Comparison of ENCODE assay signal across 37 cellular contexts in the genomic region with DNA sequence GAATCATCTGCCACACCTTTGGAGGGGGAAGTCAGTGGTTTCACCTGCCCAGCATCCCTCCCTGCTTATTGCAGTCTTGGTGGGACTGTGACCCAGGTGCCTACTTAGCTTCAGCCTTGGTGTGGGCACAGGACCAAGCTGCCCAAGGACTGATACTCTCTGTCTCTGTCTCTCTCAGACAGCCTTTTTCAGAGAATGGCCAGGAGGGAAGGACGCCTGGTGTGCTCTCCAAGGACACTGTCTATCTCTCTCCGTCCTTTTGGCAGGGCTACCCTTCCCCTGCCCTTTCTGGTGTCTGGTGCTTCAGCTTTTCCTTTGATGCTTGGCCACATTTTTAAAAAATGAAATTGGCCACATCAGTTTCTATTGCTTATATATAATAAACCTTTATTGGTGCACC. TPM values are rescaled to one million over a fixed set of nuclear protein-coding genes. Genes with fewer than 3 reads are reported as not detected.
"Had no signal": no experiment of that assay in that cellular context is flagged by ENCODE, and none has a peak within 500 bp of the region (broad histone marks: within the 10 kb centered on the region; RNA-seq: fewer than 3 reads in every experiment).

No MANE protein-coding gene starts in this region.

- ATAC-seq: activated CD4-positive, CD25-positive, alpha-beta regulatory T cell treated with anti-CD3 and anti-CD28 coated beads, Interleukin-2, amount 50 U/mL, for 24 hours; gastroesophageal sphincter; left lobe of liver; mucosa of descending colon; natural killer cell treated with Interleukin-12 subunit alpha and Interleukin-12 subunit beta and Interleukin-15 and Interleukin-18, amount 100 ng/mL, for 72 hours; right lobe of liver; stimulated activated naive B cell treated with anti-CD40 and anti-IgM and Interleukin-4, amounts not matched to agents 10 μg/mL and 1 μg/mL and 100 μg/mL, for 72 hours had no signal

- DNase-seq: activated CD4-positive, alpha-beta T cell treated with anti-CD3 and anti-CD28 coated beads for 48 hours; activated CD4-positive, alpha-beta T cell treated with anti-CD3 and anti-CD28 coated beads, Interleukin-2, amount 50 U/mL, for 48 hours; activated CD8-positive, alpha-beta memory T cell treated with anti-CD3 and anti-CD28 coated beads for 24 hours; activated CD8-positive, alpha-beta memory T cell treated with anti-CD3 and anti-CD28 coated beads, Interleukin-2, amount 50 U/mL, for 4 hours; activated gamma-delta T cell treated with Interleukin-2 at 50 U/mL for 16 hours; activated naive CD4-positive, alpha-beta T cell treated with anti-CD3 and anti-CD28 coated beads, Interleukin-2, amount 50 U/mL, for 16 hours; activated T-cell treated with anti-CD3 and anti-CD28 coated beads, Interleukin-2, amount 50 U/mL, for 24 hours; cerebellar nuclear complex; colonic mucosa; effector CD8-positive, alpha-beta T cell; mesendoderm; mucosa of descending colon; right lobe of liver; stimulated activated CD4-positive, alpha-beta T cell treated with anti-CD3 and anti-CD28 coated beads, Interleukin-1b, Interleukin-23, amount 100 ng/mL, for 48 hours; stimulated activated CD4-positive, alpha-beta T cell treated with anti-CD3 and anti-CD28 coated beads, Interleukin-4, amount 100 ng/mL, for 4 hours; stimulated activated CD8-positive, alpha-beta memory T cell treated with anti-CD3 and anti-CD28 coated beads, Interleukin-4, amount 100 ng/mL, for 48 hours; stimulated activated naive B cell treated with anti-CD40 and anti-IgM and Interleukin-4, amounts not matched to agents 10 μg/mL and 1 μg/mL and 100 μg/mL, for 72 hours; stomach; SW 1271; T-helper 9 cell; thyroid gland; upper lobe of left lung; WERI-Rb-1 had no signal

- H3K27ac ChIP-seq: breast epithelium, colonic mucosa, gastroesophageal sphincter, right lobe of liver, stomach, thyroid gland, upper lobe of left lung, vagina, WERI-Rb-1 had no signal

- H3K4me3 ChIP-seq: breast epithelium, colonic mucosa, gastroesophageal sphincter, lung, mucosa of descending colon, right lobe of liver, smooth muscle cell, stomach, thyroid gland, upper lobe of left lung, vagina had no signal

- H3K36me3 Mint-ChIP-seq: natural killer cell treated with Interleukin-12 subunit alpha and Interleukin-12 subunit beta and Interleukin-15 and Interleukin-18, amount 100 ng/mL, for 72 hours; stimulated activated naive B cell treated with anti-CD40 and anti-IgM and Interleukin-4, amounts not matched to agents 10 μg/mL and 1 μg/mL and 100 μg/mL, for 72 hours had no signal

- H3K27me3 ChIP-seq: breast epithelium, colonic mucosa, right lobe of liver, thyroid gland, upper lobe of left lung, vagina had no signal

- H3K27me3 Mint-ChIP-seq: activated T-cell treated with anti-CD3 and anti-CD28 coated beads, Interleukin-2, amount 50 U/mL, for 24 hours; natural killer cell treated with Interleukin-12 subunit alpha and Interleukin-12 subunit beta and Interleukin-15 and Interleukin-18, amount 100 ng/mL, for 72 hours; stimulated activated naive B cell treated with anti-CD40 and anti-IgM and Interleukin-4, amounts not matched to agents 10 μg/mL and 1 μg/mL and 100 μg/mL, for 72 hours had no signal

- H3K27ac Mint-ChIP-seq: activated T-cell treated with anti-CD3 and anti-CD28 coated beads, Interleukin-2, amount 50 U/mL, for 24 hours; natural killer cell treated with Interleukin-12 subunit alpha and Interleukin-12 subunit beta and Interleukin-15 and Interleukin-18, amount 100 ng/mL, for 72 hours; stimulated activated naive B cell treated with anti-CD40 and anti-IgM and Interleukin-4, amounts not matched to agents 10 μg/mL and 1 μg/mL and 100 μg/mL, for 72 hours; T-helper 1 cell treated with Interleukin-12 subunit alpha and Interleukin-12 subunit beta and Interleukin-4 antibody, amounts not matched to agents 30 μg/mL and 1 μg/mL, for 36 hours had no signal

- H3K4me2 ChIP-seq: smooth muscle cell had no signal

- H3K36me3 ChIP-seq: breast epithelium, colonic mucosa, gastroesophageal sphincter, right lobe of liver, stomach, thyroid gland, upper lobe of left lung, vagina, WERI-Rb-1 had no signal

- H3K9me3 Mint-ChIP-seq: activated T-cell treated with anti-CD3 and anti-CD28 coated beads, Interleukin-2, amount 50 U/mL, for 24 hours; natural killer cell treated with Interleukin-12 subunit alpha and Interleukin-12 subunit beta and Interleukin-15 and Interleukin-18, amount 100 ng/mL, for 72 hours; stimulated activated naive B cell treated with anti-CD40 and anti-IgM and Interleukin-4, amounts not matched to agents 10 μg/mL and 1 μg/mL and 100 μg/mL, for 72 hours; T-helper 1 cell treated with Interleukin-12 subunit alpha and Interleukin-12 subunit beta and Interleukin-4 antibody, amounts not matched to agents 30 μg/mL and 1 μg/mL, for 36 hours had no signal

- H3K4me1 ChIP-seq: breast epithelium, colonic mucosa, gastroesophageal sphincter, right lobe of liver, stomach, upper lobe of left lung, vagina had no signal

- H3K9me3 ChIP-seq: breast epithelium, colonic mucosa, gastroesophageal sphincter, mucosa of descending colon, right lobe of liver, stomach, thyroid gland, upper lobe of left lung, vagina had no signal

- H3K4me3 Mint-ChIP-seq: activated T-cell treated with anti-CD3 and anti-CD28 coated beads, Interleukin-2, amount 50 U/mL, for 24 hours; natural killer cell treated with Interleukin-12 subunit alpha and Interleukin-12 subunit beta and Interleukin-15 and Interleukin-18, amount 100 ng/mL, for 72 hours; stimulated activated naive B cell treated with anti-CD40 and anti-IgM and Interleukin-4, amounts not matched to agents 10 μg/mL and 1 μg/mL and 100 μg/mL, for 72 hours; T-helper 1 cell treated with Interleukin-12 subunit alpha and Interleukin-12 subunit beta and Interleukin-4 antibody, amounts not matched to agents 30 μg/mL and 1 μg/mL, for 36 hours had no signal

RNA-seq across cellular contexts. Expression of gene PIK3R6, which starts 19.6 kb away (rescaled TPM):
- total RNA-seq: dermis microvascular lymphatic vessel endothelial cell, fibroblast of lung, fibroblast of villous mesenchyme, kidney epithelial cell, myocyte, smooth muscle cell had no signal
- polyA plus RNA-seq: smooth muscle cell had no signal

RNA-seq across cellular contexts. Expression of gene MFSD6L, which starts 48.7 kb away (rescaled TPM):
- total RNA-seq: dermis microvascular lymphatic vessel endothelial cell, fibroblast of lung, fibroblast of villous mesenchyme, left lobe of liver, myocyte, right lobe of liver, vagina had no signal
- polyA plus RNA-seq: fibroblast of lung, smooth muscle cell had no signal
